In genomic region chr1:37518241-37518640, GRCh38 we compare ENCODE assay signal across 6 cellular contexts. TPM values are rescaled to one million over a fixed set of nuclear protein-coding genes. Genes with fewer than 3 reads are reported as not detected.
DNase-seq lines count a peak whose midpoint lies in the region; ATAC-seq and TF ChIP-seq lines count a peak whose summit lies in the region.
"Not testable (repeated sequence)": the region's sequence is repeated elsewhere in the genome, so short reads cannot be mapped to it uniquely, and the experiment has no call there.

No MANE protein-coding gene starts in this region.

- H3K36me3 ChIP-seq in right atrium auricular region, right lobe of liver: not testable (repeated sequence)

- H3K36me3 Mint-ChIP-seq in activated CD4-positive, alpha-beta T cell treated with anti-CD3 and anti-CD28 coated beads for 36 hours (ENCODE audit: low read depth) = not testable (repeated sequence)
- peaks cover 32% of the 10 kb centered on the region for H3K36me3 Mint-ChIP-seq in activated CD8-positive, alpha-beta T cell treated with anti-CD3 and anti-CD28 coated beads, Interleukin-2, amount 10 ng/mL, durations not matched to agents 7 days and 5 days (ENCODE audit: low read depth)
- peaks cover 35% of the 10 kb centered on the region for H3K36me3 Mint-ChIP-seq in activated naive CD8-positive, alpha-beta T cell treated with anti-CD3 and anti-CD28 coated beads for 36 hours

- not testable (repeated sequence) for H3K9me3 ChIP-seq in right atrium auricular region, right lobe of liver

- TF ChIP-seq CTCF in right atrium auricular region (IDR thresholded peaks at IDR 0.05); right lobe of liver (IDR thresholded peaks at IDR 0.05): not testable (repeated sequence)

- not testable (repeated sequence) for H3K27ac ChIP-seq in right atrium auricular region
- peak overlapping the region; percentile 43 to 90 (median 89) for H3K27ac ChIP-seq in right lobe of liver

- intact Hi-C loops in activated CD4-positive, alpha-beta T cell treated with anti-CD3 and anti-CD28 coated beads for 36 hours (cut with DNase I, micrococcal nuclease); right lobe of liver (cut with DNase I): not testable (repeated sequence)

- CTCF ChIA-PET in activated CD4-positive, alpha-beta T cell treated with anti-CD3 and anti-CD28 coated beads for 36 hours (lab: Charles Lee) = interaction anchor here (1.8 kb wide), 1 partner anchor 164 kb away, joined by 3 read pairs; no protein-coding TSS in a partner anchor
- CTCF ChIA-PET in activated CD8-positive, alpha-beta T cell treated with anti-CD3 and anti-CD28 coated beads, Interleukin-2, amount 10 ng/mL, durations not matched to agents 7 days and 5 days (lab: Charles Lee) = interaction anchor here (1.3 kb wide), 1 partner anchor 9 kb away, joined by 5 read pairs; no protein-coding TSS in a partner anchor

- not testable (repeated sequence) for TF ChIP-seq POLR2A in right lobe of liver (IDR thresholded peaks at IDR 0.05)

- not testable (repeated sequence) for H3K4me3 ChIP-seq in right atrium auricular region, right lobe of liver

- not testable (repeated sequence) for H3K4me1 ChIP-seq in right atrium auricular region
- H3K4me1 ChIP-seq in right lobe of liver = peaks cover 0 to 23% (median 5%) of the 10 kb centered on the region in 4 donors

- not testable (repeated sequence) for H3K4me3 Mint-ChIP-seq in activated CD4-positive, alpha-beta T cell treated with anti-CD3 and anti-CD28 coated beads for 36 hours; activated CD8-positive, alpha-beta T cell treated with anti-CD3 and anti-CD28 coated beads, Interleukin-2, amount 10 ng/mL, durations not matched to agents 7 days and 5 days
- H3K4me3 Mint-ChIP-seq in activated naive CD8-positive, alpha-beta T cell treated with anti-CD3 and anti-CD28 coated beads for 36 hours = peak overlapping the region; percentile 87
- H3K4me3 Mint-ChIP-seq in stimulated activated naive CD8-positive, alpha-beta T cell treated with anti-CD3 and anti-CD28 coated beads, Interleukin-15, amount 100 ng/mL, for 72 hours = peak overlapping the region; percentile 95 to 97

- H3K27me3 ChIP-seq in right atrium auricular region, right lobe of liver: not testable (repeated sequence)

- POLR2A ChIA-PET in activated CD4-positive, alpha-beta T cell treated with anti-CD3 and anti-CD28 coated beads for 36 hours (lab: Charles Lee) = not testable (repeated sequence)
- POLR2A ChIA-PET in activated CD8-positive, alpha-beta T cell treated with anti-CD3 and anti-CD28 coated beads, Interleukin-2, amount 10 ng/mL, durations not matched to agents 7 days and 5 days (lab: Charles Lee) = interaction anchor here (1.1 to 3.2 kb wide), 5 partner anchors 10 to 43 kb away, joined by 3 to 22 read pairs (median 6); partner anchors contain the start of gene ZC3H12A

- WGBS in right lobe of liver (ENCODE audit: insufficient coverage, low coverage, low lambda C conversion rate, missing lambda C conversion rate) = no CpG with 5 or more reads among the region's 31 CpGs

- H3K27me3 Mint-ChIP-seq in activated CD4-positive, alpha-beta T cell treated with anti-CD3 and anti-CD28 coated beads for 36 hours; activated CD8-positive, alpha-beta T cell treated with anti-CD3 and anti-CD28 coated beads, Interleukin-2, amount 10 ng/mL, durations not matched to agents 7 days and 5 days (ENCODE audit: low read depth); activated naive CD8-positive, alpha-beta T cell treated with anti-CD3 and anti-CD28 coated beads for 36 hours; stimulated activated naive CD8-positive, alpha-beta T cell treated with anti-CD3 and anti-CD28 coated beads, Interleukin-15, amount 100 ng/mL, for 72 hours: not testable (repeated sequence)

- not testable (repeated sequence) for H3K9me3 Mint-ChIP-seq in activated CD4-positive, alpha-beta T cell treated with anti-CD3 and anti-CD28 coated beads for 36 hours (ENCODE audit: low read depth); activated naive CD8-positive, alpha-beta T cell treated with anti-CD3 and anti-CD28 coated beads for 36 hours; stimulated activated naive CD8-positive, alpha-beta T cell treated with anti-CD3 and anti-CD28 coated beads, Interleukin-15, amount 100 ng/mL, for 72 hours
- peaks cover 15% of the 10 kb centered on the region for H3K9me3 Mint-ChIP-seq in activated CD8-positive, alpha-beta T cell treated with anti-CD3 and anti-CD28 coated beads, Interleukin-2, amount 10 ng/mL, durations not matched to agents 7 days and 5 days (ENCODE audit: insufficient read depth)

- DNase-seq in activated CD4-positive, alpha-beta T cell treated with anti-CD3 and anti-CD28 coated beads for 36 hours; activated CD8-positive, alpha-beta T cell treated with anti-CD3 and anti-CD28 coated beads, Interleukin-2, amount 10 ng/mL, durations not matched to agents 7 days and 5 days; activated naive CD8-positive, alpha-beta T cell treated with anti-CD3 and anti-CD28 coated beads for 36 hours; stimulated activated naive CD8-positive, alpha-beta T cell treated with anti-CD3 and anti-CD28 coated beads, Interleukin-15, amount 100 ng/mL, for 72 hours: not testable (repeated sequence)
- DNase-seq in right atrium auricular region (ENCODE audit: low spot score) (peak; percentile 43), right lobe of liver (peak in 1 of 3 donors; percentile 24)

- ATAC-seq in activated CD4-positive, alpha-beta T cell treated with anti-CD3 and anti-CD28 coated beads for 36 hours; activated CD8-positive, alpha-beta T cell treated with anti-CD3 and anti-CD28 coated beads, Interleukin-2, amount 10 ng/mL, durations not matched to agents 7 days and 5 days; right lobe of liver; stimulated activated naive CD8-positive, alpha-beta T cell treated with anti-CD3 and anti-CD28 coated beads, Interleukin-15, amount 100 ng/mL, for 72 hours: not testable (repeated sequence)

- H3K27ac Mint-ChIP-seq in activated CD4-positive, alpha-beta T cell treated with anti-CD3 and anti-CD28 coated beads for 36 hours = peak overlapping the region; percentile 83
- peak overlapping the region; percentile 96 for H3K27ac Mint-ChIP-seq in activated CD8-positive, alpha-beta T cell treated with anti-CD3 and anti-CD28 coated beads, Interleukin-2, amount 10 ng/mL, durations not matched to agents 7 days and 5 days
- peak overlapping the region; percentile 93 for H3K27ac Mint-ChIP-seq in activated naive CD8-positive, alpha-beta T cell treated with anti-CD3 and anti-CD28 coated beads for 36 hours
- peak overlapping the region in 1 of 2 donors; percentile 97 for H3K27ac Mint-ChIP-seq in stimulated activated naive CD8-positive, alpha-beta T cell treated with anti-CD3 and anti-CD28 coated beads, Interleukin-15, amount 100 ng/mL, for 72 hours

- H3K4me1 Mint-ChIP-seq in activated CD4-positive, alpha-beta T cell treated with anti-CD3 and anti-CD28 coated beads for 36 hours = peaks cover 28% of the 10 kb centered on the region
- H3K4me1 Mint-ChIP-seq in activated CD8-positive, alpha-beta T cell treated with anti-CD3 and anti-CD28 coated beads, Interleukin-2, amount 10 ng/mL, durations not matched to agents 7 days and 5 days (ENCODE audit: low read depth) = peaks cover 33% of the 10 kb centered on the region
- H3K4me1 Mint-ChIP-seq in activated naive CD8-positive, alpha-beta T cell treated with anti-CD3 and anti-CD28 coated beads for 36 hours = peaks cover 35% of the 10 kb centered on the region
- H3K4me1 Mint-ChIP-seq in stimulated activated naive CD8-positive, alpha-beta T cell treated with anti-CD3 and anti-CD28 coated beads, Interleukin-15, amount 100 ng/mL, for 72 hours = peaks cover 57% of the 10 kb centered on the region

RNA-seq across cellular contexts. Expression of gene MEAF6, which starts 3.7 kb away (rescaled TPM):
- 10 to 100 TPM; 66.8 to 72.2 TPM for total RNA-seq in activated CD4-positive, alpha-beta T cell treated with anti-CD3 and anti-CD28 coated beads for 36 hours
- 10 to 100 TPM; 70.8 to 73.0 TPM for total RNA-seq in activated CD8-positive, alpha-beta T cell treated with anti-CD3 and anti-CD28 coated beads, Interleukin-2, amount 10 ng/mL, durations not matched to agents 7 days and 5 days
- total RNA-seq in activated naive CD8-positive, alpha-beta T cell treated with anti-CD3 and anti-CD28 coated beads for 36 hours = 10 to 100 TPM; 78.3 to 83.3 TPM
- total RNA-seq in right atrium auricular region (10 to 100 TPM; 50.4 to 61.0 TPM), right lobe of liver (10 to 100 TPM; 12.9 to 55.9 (median 32.8) TPM)

RNA-seq across cellular contexts. Expression of gene SNIP1, which starts 35.9 kb away (rescaled TPM):
- total RNA-seq in activated CD4-positive, alpha-beta T cell treated with anti-CD3 and anti-CD28 coated beads for 36 hours = 10 to 100 TPM; 18.7 to 21.3 TPM
- total RNA-seq in activated CD8-positive, alpha-beta T cell treated with anti-CD3 and anti-CD28 coated beads, Interleukin-2, amount 10 ng/mL, durations not matched to agents 7 days and 5 days = 10 to 100 TPM; 24.1 to 27.7 TPM
- 10 to 100 TPM; 25.2 to 27.6 TPM for total RNA-seq in activated naive CD8-positive, alpha-beta T cell treated with anti-CD3 and anti-CD28 coated beads for 36 hours
- 10 to 100 TPM in 1 of 2 donors, 1 to 10 TPM in 1; 4.4 to 12.0 TPM for total RNA-seq in right atrium auricular region
- 10 to 100 TPM in 2 of 6 experiments, 1 to 10 TPM in 4; 6.2 to 10.6 (median 8.8) TPM for total RNA-seq in right lobe of liver

RNA-seq across cellular contexts. Expression of gene DNALI1, which starts 38.5 kb away (rescaled TPM):
- under 1 TPM in 1 of 2 experiments, not detected in 1; 0.16 TPM for total RNA-seq in activated CD4-positive, alpha-beta T cell treated with anti-CD3 and anti-CD28 coated beads for 36 hours
- total RNA-seq in activated CD8-positive, alpha-beta T cell treated with anti-CD3 and anti-CD28 coated beads, Interleukin-2, amount 10 ng/mL, durations not matched to agents 7 days and 5 days = not detected
- total RNA-seq in activated naive CD8-positive, alpha-beta T cell treated with anti-CD3 and anti-CD28 coated beads for 36 hours = not detected
- total RNA-seq in right atrium auricular region (1 to 10 TPM; 3.9 to 6.1 TPM), right lobe of liver (10 to 100 TPM in 1 of 6 experiments, 1 to 10 TPM in 5; 4.1 to 13.6 (median 7.3) TPM)

RNA-seq across cellular contexts. Expression of gene ZC3H12A, which starts 43.9 kb away (rescaled TPM):
- total RNA-seq in activated CD4-positive, alpha-beta T cell treated with anti-CD3 and anti-CD28 coated beads for 36 hours = 10 to 100 TPM; 29.7 to 31.2 TPM
- total RNA-seq in activated CD8-positive, alpha-beta T cell treated with anti-CD3 and anti-CD28 coated beads, Interleukin-2, amount 10 ng/mL, durations not matched to agents 7 days and 5 days = 10 to 100 TPM; 15.1 to 17.8 TPM
- total RNA-seq in activated naive CD8-positive, alpha-beta T cell treated with anti-CD3 and anti-CD28 coated beads for 36 hours = 10 to 100 TPM; 29.2 to 29.4 TPM
- total RNA-seq in right atrium auricular region (10 to 100 TPM in 1 of 2 donors, 1 to 10 TPM in 1; 9.4 to 13.5 TPM), right lobe of liver (10 to 100 TPM in 3 of 6 experiments, 1 to 10 TPM in 3; 2.7 to 21.9 (median 8.3) TPM)

Comparison
In these comparisons a context has a peak if more than half of its experiments do, and no peak if none do; other contexts are left out.
1. RNA of gene DNALI1, which starts 38.5 kb away (total RNA-seq): 4.1 to 13.6 TPM in right lobe of liver and 3.9 to 6.1 TPM in right atrium auricular region; not detected in activated CD8-positive, alpha-beta T cell treated with anti-CD3 and anti-CD28 coated beads, Interleukin-2, amount 10 ng/mL, durations not matched to agents 7 days and 5 days, 0.16 TPM in activated CD4-positive, alpha-beta T cell treated with anti-CD3 and anti-CD28 coated beads for 36 hours and not detected in activated naive CD8-positive, alpha-beta T cell treated with anti-CD3 and anti-CD28 coated beads for 36 hours; every median in the first group is over 4 times any median in the second.